Comparison of ENCODE assay signal across 32 cellular contexts in the genomic region with DNA sequence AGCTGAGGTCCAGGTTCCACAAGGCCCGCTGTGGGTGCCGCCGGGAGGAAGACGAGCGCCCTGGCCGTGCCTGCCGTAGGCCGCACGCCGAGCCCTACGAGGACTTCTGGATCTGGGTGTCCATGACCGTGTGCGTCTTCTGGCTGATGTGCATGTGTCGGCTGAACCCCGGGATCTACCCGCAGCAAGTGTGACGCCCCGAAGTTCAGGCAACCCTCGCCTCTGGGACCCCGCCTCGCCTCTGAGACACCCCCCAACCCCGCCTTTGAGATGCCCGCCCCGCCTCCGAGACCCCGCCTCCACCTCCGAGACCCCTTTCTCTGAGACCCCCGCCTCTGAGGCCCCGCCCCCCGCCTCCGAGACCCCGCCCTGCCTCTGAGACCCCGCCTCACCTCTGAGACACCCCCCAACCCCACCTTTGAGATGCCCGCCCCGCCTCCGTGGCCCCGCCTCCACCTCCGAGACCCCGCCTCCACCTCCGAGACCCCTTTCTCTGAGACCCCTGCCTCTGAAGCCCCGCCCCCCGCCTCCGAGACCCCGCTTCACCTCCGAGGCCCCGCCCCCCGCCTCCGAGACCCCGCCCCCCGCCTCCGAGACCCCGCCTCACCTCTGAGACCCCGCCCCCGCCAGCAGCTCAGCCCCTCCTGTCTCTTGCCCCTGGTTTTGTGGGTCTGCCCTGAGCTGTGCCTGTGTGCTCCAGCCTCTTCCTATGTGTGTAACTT. TPM values are rescaled to one million over a fixed set of nuclear protein-coding genes. Genes with fewer than 3 reads are reported as not detected.
"Had no signal": no experiment of that assay in that cellular context is flagged by ENCODE, and none has a peak within 500 bp of the region (broad histone marks: within the 10 kb centered on the region; RNA-seq: fewer than 3 reads in every experiment).

No MANE protein-coding gene starts in this region.

- H3K9me3 ChIP-seq: esophagus muscularis mucosa, pancreas, prostate gland, thoracic aorta had no signal

- H3K9me3 Mint-ChIP-seq: activated naive CD8-positive, alpha-beta T cell treated with anti-CD3 and anti-CD28 coated beads, Interleukin-2, amount 10 ng/mL, durations not matched to agents 7 days and 5 days; dendritic cell treated with granulocyte-macrophage colony-stimulating factor and Interleukin-4, amounts not matched to agents 40 ng/mL and 50 ng/mL, for 4 days; immature natural killer cell; T-helper 1 cell treated with Interleukin-12 subunit alpha and Interleukin-12 subunit beta and Interleukin-4 antibody, amounts not matched to agents 30 μg/mL and 1 μg/mL, for 36 hours had no signal

- H3K36me3 Mint-ChIP-seq: activated naive CD8-positive, alpha-beta T cell treated with anti-CD3 and anti-CD28 coated beads, Interleukin-2, amount 10 ng/mL, durations not matched to agents 7 days and 5 days; immature natural killer cell had no signal

- ATAC-seq: foreskin keratinocyte, heart left ventricle, left lobe of liver, mucosa of descending colon, pancreas had no signal

- DNase-seq: activated CD4-positive, alpha-beta T cell treated with anti-CD3 and anti-CD28 coated beads for 4 hours; activated CD4-positive, alpha-beta T cell treated with anti-CD3 and anti-CD28 coated beads, Interleukin-2, amount 50 U/mL, for 4 hours; activated effector memory CD4-positive, alpha-beta T cell treated with Interleukin-2 at 50 U/mL for 16 hours; activated naive CD4-positive, alpha-beta T cell treated with Interleukin-2 at 50 U/mL for 16 hours; activated naive CD8-positive, alpha-beta T cell treated with anti-CD3 and anti-CD28 coated beads, Interleukin-2, amount 10 ng/mL, durations not matched to agents 7 days and 5 days; central memory CD4-positive, alpha-beta T cell; foreskin keratinocyte; hypothalamus; immature natural killer cell; mesendoderm; nucleus accumbens; retina; stimulated activated CD4-positive, alpha-beta T cell treated with anti-CD3 and anti-CD28 coated beads, Interleukin-1b, Interleukin-23, amount 100 ng/mL, for 48 hours; stimulated activated CD4-positive, alpha-beta T cell treated with anti-CD3 and anti-CD28 coated beads, Interleukin-4, amount 100 ng/mL, for 4 hours; stimulated activated CD8-positive, alpha-beta memory T cell treated with anti-CD3 and anti-CD28 coated beads, Interleukin-4, amount 100 ng/mL, for 48 hours; stimulated activated naive CD4-positive, alpha-beta T cell; SW 1271; T-helper 9 cell; trophoblast cell had no signal

- H3K27ac Mint-ChIP-seq: activated naive CD8-positive, alpha-beta T cell treated with anti-CD3 and anti-CD28 coated beads, Interleukin-2, amount 10 ng/mL, durations not matched to agents 7 days and 5 days; dendritic cell treated with granulocyte-macrophage colony-stimulating factor and Interleukin-4, amounts not matched to agents 40 ng/mL and 50 ng/mL, for 4 days; T-helper 1 cell treated with Interleukin-12 subunit alpha and Interleukin-12 subunit beta and Interleukin-4 antibody, amounts not matched to agents 30 μg/mL and 1 μg/mL, for 36 hours had no signal

- H3K27ac ChIP-seq: esophagus muscularis mucosa, foreskin keratinocyte, heart left ventricle, pancreas, prostate gland, thoracic aorta, VCaP had no signal

- H3K36me3 ChIP-seq: esophagus muscularis mucosa, heart left ventricle, pancreas, prostate gland, thoracic aorta had no signal

- H3K27me3 ChIP-seq: pancreas had no signal

- H3K27me3 Mint-ChIP-seq: activated naive CD8-positive, alpha-beta T cell treated with anti-CD3 and anti-CD28 coated beads, Interleukin-2, amount 10 ng/mL, durations not matched to agents 7 days and 5 days had no signal

- H3K4me1 ChIP-seq: foreskin keratinocyte, pancreas had no signal

- H3K4me2 ChIP-seq: smooth muscle cell had no signal

- H3K4me3 ChIP-seq: esophagus muscularis mucosa, heart left ventricle, lung, mucosa of descending colon, pancreas, prostate gland, smooth muscle cell, thoracic aorta had no signal

- H3K4me3 Mint-ChIP-seq: activated naive CD8-positive, alpha-beta T cell treated with anti-CD3 and anti-CD28 coated beads, Interleukin-2, amount 10 ng/mL, durations not matched to agents 7 days and 5 days; dendritic cell treated with granulocyte-macrophage colony-stimulating factor and Interleukin-4, amounts not matched to agents 40 ng/mL and 50 ng/mL, for 4 days; T-helper 1 cell treated with Interleukin-12 subunit alpha and Interleukin-12 subunit beta and Interleukin-4 antibody, amounts not matched to agents 30 μg/mL and 1 μg/mL, for 36 hours had no signal

RNA-seq across cellular contexts. Expression of a gene that starts 3.7 kb away (rescaled TPM):
- total RNA-seq: foreskin keratinocyte, heart left ventricle, kidney epithelial cell, left lobe of liver, mucosa of descending colon, pancreas, smooth muscle cell had no signal

RNA-seq across cellular contexts. Expression of a gene that starts 14.5 kb away (rescaled TPM):
- total RNA-seq: foreskin keratinocyte, smooth muscle cell had no signal
